Comparison of ENCODE assay signal across 23 cellular contexts in genomic region chr12:120841525-120841924, GRCh38.
A peak's percentile ranks its signal among the peaks of the same experiment; 100 is the strongest.
DNase-seq lines count a peak whose midpoint lies in the region; ATAC-seq, FAIRE-seq and TF ChIP-seq lines count a peak whose summit lies in the region.
"Had no signal": no experiment of that assay in that cellular context is flagged by ENCODE, and none has a peak within 500 bp of the region (broad histone marks: within the 10 kb centered on the region; RNA-seq: fewer than 3 reads in every experiment).

No MANE protein-coding gene starts in this region.

- H3K4me1 ChIP-seq in mucosa of descending colon (ENCODE audit: low read depth): no peaks in the 10 kb centered on the region

- no peak for TF ChIP-seq CTCF in mucosa of descending colon (IDR thresholded peaks at IDR 0.05)

- FAIRE-seq in GM19239 (lab: Jason Lieb, UNC): peak; percentile 84
- FAIRE-seq: D721Med, HTR-8/SVneo had no signal

- no peak overlapping the region for H3K4me3 ChIP-seq in mucosa of descending colon
- H3K4me3 ChIP-seq: Peyer's patch had no signal

- intact Hi-C loops in mucosa of descending colon (cut with DNase I, micrococcal nuclease): no loop called here

- H3K9me3 ChIP-seq in mucosa of descending colon: no peaks in the 10 kb centered on the region
- H3K9me3 ChIP-seq: Peyer's patch had no signal

- H3K36me3 ChIP-seq in mucosa of descending colon (ENCODE audit: low read depth): no peaks in the 10 kb centered on the region
- H3K36me3 ChIP-seq: Peyer's patch had no signal

- ATAC-seq in HG02973 (IDR thresholded peaks at IDR 0.05; ENCODE audit: unreplicated experiment): no peak
- ATAC-seq in mucosa of descending colon: no peak
- ATAC-seq: Right ventricle myocardium inferior had no signal

- H3K27ac ChIP-seq in caudate nucleus (ENCODE audit: low read depth, low read length): peak overlapping the region; percentile 83
- H3K27ac ChIP-seq: Peyer's patch had no signal

- DNase-seq in GM19239 (ENCODE audit: insufficient read length, low spot score) (no peak), caudate nucleus (lab: John Stamatoyannopoulos, UW) (no peak), lung microvascular endothelial cell (ENCODE audit: low read depth in 2 of 2) (peak; percentile 25 to 40), superior temporal gyrus (ENCODE audit: extremely low spot score) (peak; percentile 83), NCI-H510A (lab: John Stamatoyannopoulos, UW) (no peak), mucosa of descending colon (no peak), middle frontal gyrus (ENCODE audit: extremely low spot score, low spot score) (no peak)
- DNase-seq: C1 segment of cervical spinal cord; CD8-positive, alpha-beta memory T cell; H9; IMR-90; Karpas-422; NCI-H1048; NCI-H1436; NCI-H2029 treated with DMSO at 0.1 percent for 48 hours; NCI-H2171; NCI-H69; NK-92 treated with Interleukin-12 subunit alpha and Interleukin-12 subunit beta, amount 100 ng/mL, for 24 hours; Peyer's patch had no signal

Comparison
In these comparisons a context has a peak if more than half of its experiments do, and no peak if none do; other contexts are left out.
1. DNase-seq: peak in lung microvascular endothelial cell (2 of 2) and superior temporal gyrus (single experiment); none in GM19239 (single experiment), caudate nucleus (0 of 61), NCI-H510A (single experiment), mucosa of descending colon (0 of 3) and middle frontal gyrus (single experiment).